ENCODE assay signal across 11 cellular contexts in genomic region chr13:49858183-49858856, GRCh38.
A peak's percentile ranks its signal among the peaks of the same experiment; 100 is the strongest.
DNase-seq lines count a peak whose midpoint lies in the region; ATAC-seq and TF ChIP-seq lines count a peak whose summit lies in the region.
"Had no signal": no experiment of that assay in that cellular context is flagged by ENCODE, and none has a peak within 500 bp of the region (broad histone marks: within the 10 kb centered on the region; RNA-seq: fewer than 3 reads in every experiment).

No MANE protein-coding gene starts in this region.

- peak overlapping the region; percentile 98 for H3K4ac ChIP-seq in IMR-90 (ENCODE audit: low read depth, low read length)

- in situ Hi-C loops in IMR-90 (cut with MboI; ENCODE audit: low sequenced_read_pairs), result no loop called here

- no peaks in the 10 kb centered on the region for H3K36me3 ChIP-seq in IMR-90 (ENCODE audit: control insufficient read depth, insufficient read depth, low read length)
- H3K36me3 ChIP-seq in muscle layer of duodenum (ENCODE audit: control insufficient read depth in 1 of 2, insufficient read depth in 2 of 2, low read length in 2 of 2), result no peaks in the 10 kb centered on the region
- H3K36me3 ChIP-seq: thoracic aorta had no signal

- no peak; the same call in 1 of the 2 replicates for TF ChIP-seq RAD21 in IMR-90 (IDR thresholded peaks at IDR 0.05; ENCODE audit: low read length)

- H3K9me3 ChIP-seq in IMR-90 (ENCODE audit: control insufficient read depth, insufficient read depth, low read length) (peaks cover 6% of the 10 kb centered on the region), muscle layer of duodenum (ENCODE audit: control insufficient read depth in 1 of 2, low read length in 2 of 2) (peaks cover 0 to 3% of the 10 kb centered on the region in 2 donors)
- H3K9me3 ChIP-seq: thoracic aorta had no signal

- H3K4me3 ChIP-seq in AG04449 (ENCODE audit: low read depth, low read length) (no peak overlapping the region), IMR-90 (ENCODE audit: insufficient read depth, low read depth, low read length) (no peak overlapping the region), cardiac fibroblast (replicated peaks in 1 of 2; ENCODE audit: low read depth in 2 of 2, low read length in 2 of 2) (no peak overlapping the region), muscle layer of duodenum (ENCODE audit: low read depth in 1 of 2, low read length in 2 of 2) (no peak overlapping the region)
- H3K4me3 ChIP-seq: thoracic aorta had no signal

- peak overlapping the region; percentile 94 for H3K56ac ChIP-seq in IMR-90 (ENCODE audit: extremely low read depth, insufficient read depth, low read length)

- ATAC-seq in IMR-90 (ENCODE audit: low read depth) (peak; percentile 92), GM21367 (IDR thresholded peaks at IDR 0.05; ENCODE audit: unreplicated experiment) (no peak)

- no peak overlapping the region for H3K4me3 Mint-ChIP-seq in endothelial cell (ENCODE audit: unreplicated experiment)
- H3K4me3 Mint-ChIP-seq: CD8-positive, alpha-beta memory T cell had no signal

- no peaks in the 10 kb centered on the region for H3K4me1 Mint-ChIP-seq in endothelial cell (ENCODE audit: unreplicated experiment)
- H3K4me1 Mint-ChIP-seq: CD8-positive, alpha-beta memory T cell had no signal

- H3K79me1 ChIP-seq in IMR-90 (ENCODE audit: low read depth in 1 of 2, low read length in 2 of 2), result no peaks in the 10 kb centered on the region

- peak overlapping the region; percentile 98 for H4K91ac ChIP-seq in IMR-90 (ENCODE audit: insufficient read depth, low read depth, low read length)

- H3K9me1 ChIP-seq in IMR-90 (ENCODE audit: insufficient read depth, low read length), result no peaks in the 10 kb centered on the region; the same call in 1 of the 2 replicates

- WGBS in IMR-90 (ENCODE audit: extremely low coverage in 2 of 2, insufficient read length in 1 of 2), 2 experiments, result no CpG with 5 or more reads among the region's 3 CpGs

- peak overlapping the region; percentile 1; the same call in 1 of the 2 replicates for H3K23ac ChIP-seq in IMR-90 (ENCODE audit: low read depth, low read length)

- H3K27ac ChIP-seq in IMR-90 (ENCODE audit: insufficient read depth, low read length) (peak overlapping the region; percentile 92), muscle layer of duodenum (ENCODE audit: low read length) (peak overlapping the region; percentile 56), substantia nigra (ENCODE audit: low read depth, low read length, poor library complexity, severe bottlenecking) (no peak overlapping the region)
- H3K27ac ChIP-seq: KMS-11, thoracic aorta had no signal

- 0 out of 3 replicates have a peak overlapping the region, but pooled peaks have one; percentile 39 for H2BK15ac ChIP-seq in IMR-90 (ENCODE audit: low read depth, low read length)

- no peaks in the 10 kb centered on the region for H3K27me3 Mint-ChIP-seq in endothelial cell (ENCODE audit: unreplicated experiment)

- DNase-seq in AG04449 (ENCODE audit: low read depth, low spot score), result peak; percentile 94
- DNase-seq in IMR-90, result peak; percentile 99
- peak; percentile 85 to 99 for DNase-seq in cardiac fibroblast (ENCODE audit: low read depth in 2 of 2)
- no peak for DNase-seq in substantia nigra (lab: John Stamatoyannopoulos, UW)
- DNase-seq in endothelial cell (ENCODE audit: low spot score), result no peak
- DNase-seq in inferior parietal cortex (ENCODE audit: extremely low spot score), result no peak
- DNase-seq: CD8-positive, alpha-beta memory T cell had no signal

- H3K14ac ChIP-seq in IMR-90 (replicated peaks; ENCODE audit: low read depth, low read length), result 0 out of 2 replicates have a peak overlapping the region, but pooled peaks have one; percentile 36

- H3K4me2 ChIP-seq in IMR-90 (ENCODE audit: low read depth, low read length), result peak overlapping the region; percentile 64; the same call in 1 of the 2 replicates
- H3K4me2 ChIP-seq: KMS-11 had no signal

- H3K36me3 Mint-ChIP-seq in endothelial cell (ENCODE audit: low read depth, unreplicated experiment), result peaks cover 1% of the 10 kb centered on the region

- POLR2A ChIA-PET in AG04449 (lab: Yijun Ruan, JAX), result no interaction called here
- POLR2A ChIA-PET in IMR-90 (lab: Charles Lee; ENCODE audit: unreplicated experiment), result no interaction called here

- no peak overlapping the region for H2AK9ac ChIP-seq in IMR-90 (replicated peaks; ENCODE audit: low read depth, low read length, poor library complexity)

- H3K4me1 ChIP-seq in IMR-90 (ENCODE audit: control insufficient read depth, insufficient read depth, low read length) (peaks cover 6% of the 10 kb centered on the region), muscle layer of duodenum (ENCODE audit: control insufficient read depth in 1 of 2, insufficient read depth in 2 of 2, low read length in 2 of 2) (peaks cover 0 to 4% of the 10 kb centered on the region in 2 donors)

- TF ChIP-seq CTCF in AG04449 (IDR thresholded peaks at IDR 0.05; ENCODE audit: insufficient read depth, low read length, missing control alignments) (no peak), IMR-90 (conservative IDR thresholded peaks at IDR 0.05; ENCODE audit: low read depth, low read length) (no peak), cardiac fibroblast (IDR thresholded peaks at IDR 0.05; ENCODE audit: low read depth, low read length) (no peak), endothelial cell (IDR thresholded peaks at IDR 0.05; ENCODE audit: unreplicated experiment) (no peak)

- dilution Hi-C loops in IMR-90 (cut with HindIII; ENCODE audit: low sequenced_read_pairs, unreplicated experiment), result no loop called here

- H4K5ac ChIP-seq in IMR-90 (ENCODE audit: low read depth, low read length), result 0 out of 2 replicates have a peak overlapping the region, but pooled peaks have one; percentile 39

- H2BK20ac ChIP-seq in IMR-90 (ENCODE audit: low read depth, low read length), result peak overlapping the region; percentile 85

- peak overlapping the region; percentile 99 for H2BK120ac ChIP-seq in IMR-90 (ENCODE audit: low read depth, low read length)

- H2AFZ ChIP-seq in IMR-90 (replicated peaks; ENCODE audit: low read length, poor library complexity), result no peak overlapping the region

- no peak for TF ChIP-seq POLR2A in IMR-90 (IDR thresholded peaks at IDR 0.05; ENCODE audit: low read depth, low read length)

- no peaks in the 10 kb centered on the region for H4K20me1 ChIP-seq in IMR-90 (ENCODE audit: insufficient read depth, low read length)

- H4K8ac ChIP-seq in IMR-90 (ENCODE audit: low read depth in 2 of 2, low read length in 2 of 2), result peak overlapping the region in 1 of 2 experiments; percentile 79; a peak in 3 of 4 replicates

- peak overlapping the region; percentile 39; the same call in 1 of the 2 replicates for H3K9ac ChIP-seq in IMR-90 (ENCODE audit: low read depth, low read length)
- H3K9ac ChIP-seq: KMS-11 had no signal

- no peak overlapping the region for H3K27ac Mint-ChIP-seq in endothelial cell (ENCODE audit: unreplicated experiment)
- H3K27ac Mint-ChIP-seq: CD8-positive, alpha-beta memory T cell had no signal

- no peaks in the 10 kb centered on the region for H3K9me3 Mint-ChIP-seq in endothelial cell (ENCODE audit: unreplicated experiment)

- CTCF ChIA-PET in AG04449 (lab: Yijun Ruan, JAX) (interaction anchor here (1.6 kb wide), 1 partner anchor 11 kb away, joined by 3 read pairs; no protein-coding TSS in a partner anchor), IMR-90 (lab: Yijun Ruan, JAX) (interaction anchor here (0.6 kb wide), 1 partner anchor 14 kb away, joined by 3 read pairs; no protein-coding TSS in a partner anchor)

- no peak overlapping the region for H2AK5ac ChIP-seq in IMR-90 (ENCODE audit: low read depth, low read length)

- H2BK5ac ChIP-seq in IMR-90 (ENCODE audit: low read depth, low read length, poor library complexity, severe bottlenecking), result peak overlapping the region; percentile 99

- H3K27me3 ChIP-seq in IMR-90 (ENCODE audit: control insufficient read depth, insufficient read depth, low read length) (no peaks in the 10 kb centered on the region), muscle layer of duodenum (ENCODE audit: low read depth, low read length) (no peaks in the 10 kb centered on the region)

- intact Hi-C loops in IMR-90 (cut with micrococcal nuclease), result loop anchor here (1.0 to 10.0 kb wide), 4 partner anchors 78 to 1056 kb away; partner anchors contain the start of gene SPRYD7

- H3K18ac ChIP-seq in IMR-90 (ENCODE audit: low read depth, low read length), result peak overlapping the region; percentile 22

- no TSS peak for BruUV-seq in IMR-90 (replicated peaks; lab: Mats Ljungman, UMichigan)

TF ChIP-seq in IMR-90, 13 proteins besides CTCF, POLR2A, EP300 and RAD21 (continues in another document):
- TF ChIP-seq RFX5 (IDR thresholded peaks at IDR 0.05; ENCODE audit: low read depth, low read length) (no peak), NFE2L2 (IDR thresholded peaks at IDR 0.05; ENCODE audit: low read depth, low read length) (peak; percentile 44; the same call in 1 of the 2 replicates), USF2 (IDR thresholded peaks at IDR 0.05; ENCODE audit: low read depth, low read length) (no peak), SMC3 (IDR thresholded peaks at IDR 0.05; ENCODE audit: low read depth, low read length) (no peak), MXI1 (IDR thresholded peaks at IDR 0.05; ENCODE audit: borderline replicate concordance, low read depth, low read length) (no peak), MAZ (IDR thresholded peaks at IDR 0.05; ENCODE audit: borderline replicate concordance, low read depth, low read length) (no peak), RCOR1 (IDR thresholded peaks at IDR 0.05; ENCODE audit: insufficient replicate concordance, low read length) (no peak), ELK1 (IDR thresholded peaks at IDR 0.05; ENCODE audit: borderline replicate concordance, low read depth, low read length) (no peak), FOS (IDR thresholded peaks at IDR 0.05; ENCODE audit: low read depth, low read length) (peak; percentile 39; the same call in 1 of the 2 replicates), MAFK (IDR thresholded peaks at IDR 0.05; ENCODE audit: low read depth, low read length) (0 out of 2 replicates have a peak, but pooled peaks have one; percentile 8), CHD1 (IDR thresholded peaks at IDR 0.05; ENCODE audit: low read depth, low read length) (no peak)

Comparison
In these comparisons a context has a peak if more than half of its experiments do, and no peak if none do; other contexts are left out.
1. DNase-seq: peak in AG04449 (single experiment), IMR-90 (single experiment) and cardiac fibroblast (2 of 2); none in substantia nigra (0 of 49), endothelial cell (single experiment) and inferior parietal cortex (single experiment).